11 cellular contexts compared by ENCODE assay signal in the genomic region with DNA sequence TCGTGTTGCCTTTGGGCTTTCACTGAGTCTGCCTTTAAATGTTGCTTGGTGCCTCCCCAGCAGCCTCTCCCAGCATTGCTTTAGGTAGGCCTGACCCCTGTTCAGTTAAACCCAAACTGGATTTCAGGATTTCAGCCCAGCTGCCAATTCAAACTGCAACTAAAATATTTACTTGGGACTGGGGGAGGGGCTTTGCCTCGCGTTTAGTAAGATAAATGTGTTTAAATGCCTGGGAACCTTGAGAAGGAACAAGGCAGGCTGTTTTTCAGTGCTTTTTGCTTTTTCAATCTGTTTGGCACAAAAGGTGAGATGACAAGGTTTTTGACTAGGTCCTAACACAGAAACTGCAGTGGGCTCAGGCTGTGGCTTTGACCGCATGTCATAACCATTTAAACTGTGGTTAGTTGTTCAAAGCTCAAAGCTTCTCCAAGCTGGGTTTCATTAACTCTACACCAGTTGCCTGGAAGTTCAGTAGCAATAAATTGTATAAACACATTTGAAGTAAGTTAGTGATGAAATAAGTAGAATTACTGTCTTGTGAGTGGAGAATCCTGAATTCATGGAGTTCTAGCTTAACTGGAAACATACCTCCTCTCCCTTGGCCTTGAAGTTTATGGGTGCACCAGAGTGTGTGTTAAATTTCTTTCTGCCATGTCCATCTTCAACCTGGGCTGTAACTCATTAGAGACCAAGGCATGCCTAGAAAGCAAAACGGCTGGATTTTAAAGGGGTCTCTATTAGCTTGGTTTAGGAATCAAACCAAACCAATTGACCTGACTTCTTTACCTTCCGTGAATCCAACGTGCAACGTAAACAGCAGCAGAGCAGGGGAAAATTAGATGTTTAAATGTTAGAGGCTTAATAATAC. TPM values are rescaled to one million over a fixed set of nuclear protein-coding genes. Genes with fewer than 3 reads are reported as not detected.
DNase-seq lines count a peak whose midpoint lies in the region; ATAC-seq, FAIRE-seq and TF ChIP-seq lines count a peak whose summit lies in the region.
"Had no signal": no experiment of that assay in that cellular context is flagged by ENCODE, and none has a peak within 500 bp of the region (broad histone marks: within the 10 kb centered on the region; RNA-seq: fewer than 3 reads in every experiment).

No MANE protein-coding gene starts in this region.

- POLR2A ChIA-PET in H1 (lab: Charles Lee; ENCODE audit: partially characterized antibody): interaction anchor here (1.0 to 2.7 kb wide), 3 partner anchors 79 to 174 kb away, joined by 3 to 11 read pairs (median 3); no protein-coding TSS in a partner anchor
- POLR2A ChIA-PET in activated CD4-positive, alpha-beta memory T cell treated with anti-CD3 and anti-CD28 coated beads, Interleukin-2, amount 10 ng/mL, durations not matched to agents 7 days and 5 days (lab: Charles Lee): no interaction called here

- peak; percentile 7 for FAIRE-seq in H1 (lab: Jason Lieb, UNC)

- TF ChIP-seq POLR2A in H1 (IDR thresholded peaks at IDR 0.05; ENCODE audit: control extremely low read depth in 1 of 2, low read depth in 2 of 2, low read length in 2 of 2): no peak

- no peaks in the 10 kb centered on the region for H3K79me1 ChIP-seq in H1 (ENCODE audit: low read depth, low read length)

- H4K91ac ChIP-seq in H1 (replicated peaks; ENCODE audit: insufficient read length, low read length): no peak overlapping the region

- peak overlapping the region; percentile 96 for H3K4me3 Mint-ChIP-seq in nephron progenitor cell
- no peak overlapping the region for H3K4me3 Mint-ChIP-seq in activated CD4-positive, alpha-beta memory T cell treated with anti-CD3 and anti-CD28 coated beads, Interleukin-2, amount 10 ng/mL, durations not matched to agents 7 days and 5 days
- H3K4me3 Mint-ChIP-seq: central memory CD8-positive, alpha-beta T cell had no signal

- no peak overlapping the region for H2AK5ac ChIP-seq in H1 (ENCODE audit: low read depth, low read length)

- H2BK5ac ChIP-seq in H1 (ENCODE audit: low read depth, low read length): no peak overlapping the region

- H3K4ac ChIP-seq in H1 (replicated peaks; ENCODE audit: insufficient read length, low read depth, low read length): no peak overlapping the region

- peak overlapping the region; percentile 100 for H3K27ac Mint-ChIP-seq in nephron progenitor cell
- H3K27ac Mint-ChIP-seq in activated CD4-positive, alpha-beta memory T cell treated with anti-CD3 and anti-CD28 coated beads, Interleukin-2, amount 10 ng/mL, durations not matched to agents 7 days and 5 days: no peak overlapping the region

- H3K18ac ChIP-seq in H1 (ENCODE audit: extremely low read depth, low read length): no peak overlapping the region

- H2BK12ac ChIP-seq in H1 (ENCODE audit: low read depth, low read length): peak overlapping the region; percentile 45; the same call in 1 of the 2 replicates

- 42% methylated on average over 8 of the region's 8 CpGs; no CpG with 5 or more reads in 1 of the 2 experiments for WGBS in H1 (ENCODE audit: extremely low coverage in 1 of 2, insufficient coverage in 1 of 2, insufficient read length in 1 of 2, insufficient replicate concordance in 2 of 2, low coverage in 1 of 2, low lambda C conversion rate in 2 of 2, missing lambda C conversion rate in 1 of 2), 2 experiments

- H3K36me3 ChIP-seq in KMS-11 (ENCODE audit: insufficient read depth) (no peaks in the 10 kb centered on the region), H1 (ENCODE audit: control insufficient read depth in 2 of 4, insufficient read depth in 4 of 4, low read length in 3 of 4) (no peaks in the 10 kb centered on the region)

- no peaks in the 10 kb centered on the region for H3K9me3 ChIP-seq in H1 (ENCODE audit: insufficient read depth in 2 of 2, low read depth in 1 of 2, low read length in 1 of 2)

- H3K79me2 ChIP-seq in KMS-11 (ENCODE audit: insufficient read depth, low read depth) (no peaks in the 10 kb centered on the region), H1 (ENCODE audit: control insufficient read depth in 1 of 2, insufficient read depth in 2 of 2, low read length in 2 of 2) (no peaks in the 10 kb centered on the region)

- H3K4me3 ChIP-seq in AG09309 (ENCODE audit: control insufficient read depth, low read depth, low read length) (no peak overlapping the region), KMS-11 (IDR thresholded peaks at IDR 0.05; ENCODE audit: insufficient read depth, low read depth, low read length) (no peak overlapping the region), H1 (ENCODE audit: extremely low read depth in 1 of 4, insufficient read depth in 2 of 4, low read depth in 3 of 4, low read length in 4 of 4) (peak overlapping the region in 2 of 4 experiments; percentile 17 to 74; a peak in 4 of 8 replicates)

- H3K9me3 Mint-ChIP-seq in nephron progenitor cell: no peaks in the 10 kb centered on the region
- H3K9me3 Mint-ChIP-seq in activated CD4-positive, alpha-beta memory T cell treated with anti-CD3 and anti-CD28 coated beads, Interleukin-2, amount 10 ng/mL, durations not matched to agents 7 days and 5 days: no peaks in the 10 kb centered on the region
- H3K9me3 Mint-ChIP-seq: central memory CD8-positive, alpha-beta T cell had no signal

- H3K23ac ChIP-seq in H1 (ENCODE audit: insufficient read length): no peak overlapping the region

- no peak overlapping the region for H4K8ac ChIP-seq in H1 (ENCODE audit: extremely low read depth, insufficient read depth, low read length)

- H4K5ac ChIP-seq in H1 (ENCODE audit: insufficient read length, low read depth, low read length): no peak overlapping the region

- H3K36me3 Mint-ChIP-seq in nephron progenitor cell (ENCODE audit: low read depth): no peaks in the 10 kb centered on the region
- H3K36me3 Mint-ChIP-seq in activated CD4-positive, alpha-beta memory T cell treated with anti-CD3 and anti-CD28 coated beads, Interleukin-2, amount 10 ng/mL, durations not matched to agents 7 days and 5 days (ENCODE audit: low read depth): peaks cover 4% of the 10 kb centered on the region

- peaks cover 5% of the 10 kb centered on the region for H3K27me3 Mint-ChIP-seq in nephron progenitor cell (ENCODE audit: low read depth, poor library complexity)
- H3K27me3 Mint-ChIP-seq in activated CD4-positive, alpha-beta memory T cell treated with anti-CD3 and anti-CD28 coated beads, Interleukin-2, amount 10 ng/mL, durations not matched to agents 7 days and 5 days: peaks cover 64% of the 10 kb centered on the region

- no peak overlapping the region for H3K56ac ChIP-seq in H1 (replicated peaks; ENCODE audit: insufficient read length, low read depth, low read length)

- H3K9ac ChIP-seq in KMS-11: peak overlapping the region; percentile 40; the same call in 1 of the 2 replicates
- peak overlapping the region in 1 of 4 experiments; percentile 10; a peak in 1 of 7 replicates for H3K9ac ChIP-seq in H1 (replicated peaks in 1 of 4; ENCODE audit: extremely low read depth in 1 of 4, low read depth in 3 of 4, low read length in 3 of 4)

- H4K20me1 ChIP-seq in KMS-11 (ENCODE audit: insufficient read depth) (no peaks in the 10 kb centered on the region), H1 (replicated peaks in 1 of 2; ENCODE audit: control insufficient read depth in 1 of 2, insufficient read depth in 2 of 2, low read length in 2 of 2) (no peaks in the 10 kb centered on the region)

- ATAC-seq in left colon: no peak

- 0 out of 2 replicates have a peak overlapping the region, but pooled peaks have one; percentile 55 for H2BK15ac ChIP-seq in H1 (ENCODE audit: low read length)

- H3K27me3 ChIP-seq in KMS-11 (ENCODE audit: insufficient read depth, low read depth): no peaks in the 10 kb centered on the region; the same call in 1 of the 2 replicates
- H3K27me3 ChIP-seq in H1 (replicated peaks in 1 of 4; ENCODE audit: control insufficient read depth in 3 of 4, extremely low read depth in 1 of 4, insufficient read depth in 3 of 4, low read length in 3 of 4): peaks cover 14 to 47% (median 41%) of the 10 kb centered on the region in 4 experiments

- TF ChIP-seq RAD21 in H1 (IDR thresholded peaks at IDR 0.05 in 1 of 2, conservative IDR thresholded peaks at IDR 0.05 in 1 of 2; ENCODE audit: low read depth in 2 of 2, low read length in 2 of 2): no peak

- intact Hi-C loops in left colon (cut with DNase I, micrococcal nuclease): no loop called here

- H2AFZ ChIP-seq in KMS-11 (ENCODE audit: low read depth) (peak overlapping the region; percentile 17; the same call in 1 of the 2 replicates), H1 (ENCODE audit: low read length) (no peak overlapping the region)

- H3K4me1 ChIP-seq in KMS-11 (ENCODE audit: low read depth, poor library complexity, severe bottlenecking): peaks cover 19% of the 10 kb centered on the region
- H3K4me1 ChIP-seq in H1 (replicated peaks in 1 of 4; ENCODE audit: control insufficient read depth in 3 of 4, insufficient read depth in 4 of 4, low read length in 3 of 4): peaks cover 24 to 58% (median 37%) of the 10 kb centered on the region in 4 experiments

- H3K4me2 ChIP-seq in KMS-11 (peak overlapping the region; percentile 38; the same call in 1 of the 2 replicates), H1 (ENCODE audit: insufficient read depth in 1 of 2, low read depth in 2 of 2, low read length in 2 of 2) (peak overlapping the region; percentile 97 to 98)

- H3K23me2 ChIP-seq in H1 (ENCODE audit: low read depth, low read length): peaks cover 25% of the 10 kb centered on the region

- peak overlapping the region; percentile 78 for H3K27ac ChIP-seq in KMS-11
- no peak overlapping the region for H3K27ac ChIP-seq in H1 (ENCODE audit: low read depth, low read length)

- TF ChIP-seq CTCF in AG09309 (IDR thresholded peaks at IDR 0.05; ENCODE audit: control insufficient read depth, insufficient read depth, low read depth, low read length, missing control alignments): no peak
- no peak for TF ChIP-seq CTCF in KMS-11 (conservative IDR thresholded peaks at IDR 0.05; ENCODE audit: low read depth, low read length)
- TF ChIP-seq CTCF in H1 (IDR thresholded peaks at IDR 0.05; ENCODE audit: control extremely low read depth in 1 of 3, insufficient read depth in 1 of 3, low read depth in 1 of 3, low read length in 3 of 3): no peak
- TF ChIP-seq CTCF in nephron progenitor cell (IDR thresholded peaks at IDR 0.05): no peak

- H2BK120ac ChIP-seq in H1 (replicated peaks; ENCODE audit: low read depth, low read length): peak overlapping the region; percentile 9

- DNase-seq in AG09309 (ENCODE audit: low read depth) (peak; percentile 89), H1 (ENCODE audit: low read depth in 1 of 2, low spot score in 2 of 2) (no peak), nephron progenitor cell (peak; percentile 26), left colon (no peak), glomerular visceral epithelial cell (ENCODE audit: extremely low spot score) (no peak), HUDEP-2 (lab: John Stamatoyannopoulos, UW; ENCODE audit: unreplicated experiment in 76 of 76) (no peak)
- DNase-seq in activated CD4-positive, alpha-beta memory T cell treated with anti-CD3 and anti-CD28 coated beads, Interleukin-2, amount 10 ng/mL, durations not matched to agents 7 days and 5 days: no peak
- DNase-seq: COR-L47, NCI-H524 had no signal

- CTCF ChIA-PET in H1 (lab: Charles Lee; ENCODE audit: partially characterized antibody): interaction anchor here (0.6 to 13.4 kb wide), 18 partner anchors 9 to 265 kb away, joined by 3 to 123 read pairs (median 5); no protein-coding TSS in a partner anchor
- CTCF ChIA-PET in activated CD4-positive, alpha-beta memory T cell treated with anti-CD3 and anti-CD28 coated beads, Interleukin-2, amount 10 ng/mL, durations not matched to agents 7 days and 5 days (lab: Charles Lee): no interaction called here

- H3K14ac ChIP-seq in H1 (ENCODE audit: insufficient read length): no peak overlapping the region

- no peak for TF ChIP-seq EP300 in H1 (IDR thresholded peaks at IDR 0.05; ENCODE audit: borderline replicate concordance in 1 of 2, low read depth in 2 of 2, low read length in 2 of 2)

- peaks cover 83% of the 10 kb centered on the region for H3K4me1 Mint-ChIP-seq in nephron progenitor cell
- peaks cover 20% of the 10 kb centered on the region for H3K4me1 Mint-ChIP-seq in activated CD4-positive, alpha-beta memory T cell treated with anti-CD3 and anti-CD28 coated beads, Interleukin-2, amount 10 ng/mL, durations not matched to agents 7 days and 5 days

- H2BK20ac ChIP-seq in H1 (ENCODE audit: low read length): peak overlapping the region; percentile 87; the same call in 1 of the 2 replicates

RNA-seq across cellular contexts. Expression of gene PKNOX2, which starts 3.6 kb away (rescaled TPM):
- total RNA-seq in H1 (2021; fragmentation: NEBNext Ultra II Directional; extraction: Animal tissue kit (Norgen Biotek cat#: 25700)): 1.9 and 2.0 TPM in 2 replicates
- 2.0 and 2.5 TPM in 2 replicates for polyA plus RNA-seq in H1 (2011; rRNA removed)
- 1.3 TPM for polyA plus RNA-seq in H1 (2011; cell fraction: cytosol; rRNA removed)
- polyA plus RNA-seq in H1 (2011; cell fraction: nucleus; rRNA removed): 2.1 TPM
- 2.4 to 3.4 TPM (median 2.8 TPM) in 4 replicates for polyA plus RNA-seq in H1 (2012, experiment 1 of 2)
- polyA plus RNA-seq in H1 (2012, experiment 2 of 2): 1.4 TPM
- 0.26 TPM for polyA plus RNA-seq in H1 (2013, experiment 1 of 2)
- polyA plus RNA-seq in H1 (2013, experiment 2 of 2): 0.24 TPM
- polyA minus RNA-seq in H1 (2011; rRNA and poly(A)+ RNA removed): 1.8 and 1.9 TPM in 2 replicates
- 1.4 TPM for polyA minus RNA-seq in H1 (2011; cell fraction: cytosol; rRNA and poly(A)+ RNA removed)
- 5.6 TPM for polyA minus RNA-seq in H1 (2011; cell fraction: nucleus; rRNA and poly(A)+ RNA removed)
- total RNA-seq in left colon: 1 to 10 TPM in 1 of 2 donors, under 1 TPM in 1; 0.49 to 1.5 TPM
- not detected for total RNA-seq in activated CD4-positive, alpha-beta memory T cell treated with anti-CD3 and anti-CD28 coated beads, Interleukin-2, amount 10 ng/mL, durations not matched to agents 7 days and 5 days

RNA-seq across cellular contexts. Expression of gene TMEM218, which starts 56.8 kb away (rescaled TPM):
- total RNA-seq in H1 (2021; fragmentation: NEBNext Ultra II Directional; extraction: Animal tissue kit (Norgen Biotek cat#: 25700)): 17.0 and 17.3 TPM in 2 replicates
- polyA plus RNA-seq in H1 (2011; rRNA removed): 30.5 and 33.5 TPM in 2 replicates
- 29.4 TPM for polyA plus RNA-seq in H1 (2011; cell fraction: cytosol; rRNA removed)
- polyA plus RNA-seq in H1 (2011; cell fraction: nucleus; rRNA removed): 15.6 TPM
- polyA plus RNA-seq in H1 (2012, experiment 1 of 2): 16.9 to 20.3 TPM (median 18.0 TPM) in 4 replicates
- polyA plus RNA-seq in H1 (2012, experiment 2 of 2): 13.3 TPM
- 13.5 TPM for polyA plus RNA-seq in H1 (2013, experiment 1 of 2)
- 15.3 TPM for polyA plus RNA-seq in H1 (2013, experiment 2 of 2)
- 11.7 and 14.4 TPM in 2 replicates for polyA minus RNA-seq in H1 (2011; rRNA and poly(A)+ RNA removed)
- 8.3 TPM for polyA minus RNA-seq in H1 (2011; cell fraction: cytosol; rRNA and poly(A)+ RNA removed)
- 13.3 TPM for polyA minus RNA-seq in H1 (2011; cell fraction: nucleus; rRNA and poly(A)+ RNA removed)
- 10 to 100 TPM; 11.3 to 13.3 TPM for total RNA-seq in left colon
- 10 to 100 TPM; 13.7 to 15.6 TPM for total RNA-seq in activated CD4-positive, alpha-beta memory T cell treated with anti-CD3 and anti-CD28 coated beads, Interleukin-2, amount 10 ng/mL, durations not matched to agents 7 days and 5 days

Comparison
In these comparisons a context has a peak if more than half of its experiments do, and no peak if none do; other contexts are left out.
1. DNase-seq: peak in AG09309 (single experiment) and nephron progenitor cell (single experiment); none in H1 (0 of 2), left colon (0 of 2), activated CD4-positive, alpha-beta memory T cell treated with anti-CD3 and anti-CD28 coated beads, Interleukin-2, amount 10 ng/mL, durations not matched to agents 7 days and 5 days (single experiment), glomerular visceral epithelial cell (single experiment) and HUDEP-2 (0 of 76).